11 cellular contexts compared by ENCODE assay signal in genomic region chr10:22259280-22259679, GRCh38. TPM values are rescaled to one million over a fixed set of nuclear protein-coding genes. Genes with fewer than 3 reads are reported as not detected.
A peak's percentile ranks its signal among the peaks of the same experiment; 100 is the strongest.
DNase-seq lines count a peak whose midpoint lies in the region; FAIRE-seq and TF ChIP-seq lines count a peak whose summit lies in the region.
"Had no signal": no experiment of that assay in that cellular context is flagged by ENCODE, and none has a peak within 500 bp of the region (broad histone marks: within the 10 kb centered on the region; RNA-seq: fewer than 3 reads in every experiment).

No MANE protein-coding gene starts in this region.

- no peak overlapping the region for H3K4me3 ChIP-seq in NB4 (ENCODE audit: low read depth, low read length)

- peak; percentile 74 for FAIRE-seq in GM12892 (lab: Jason Lieb, UNC)

- DNase-seq in AG20443 (ENCODE audit: low spot score): peak; percentile 22
- DNase-seq in GM12892 (ENCODE audit: insufficient read length): no peak
- DNase-seq in NB4 (ENCODE audit: low read depth): peak; percentile 12
- DNase-seq in cerebellar cortex (ENCODE audit: low spot score): peak; percentile 47
- DNase-seq in retina: no peak
- DNase-seq in stimulated activated CD4-positive, alpha-beta T cell treated with anti-CD3 and anti-CD28 coated beads, Interleukin-2, amount 100 ng/mL, for 24 hours: no peak
- no peak for DNase-seq in putamen (ENCODE audit: low spot score)
- no peak for DNase-seq in HT-29 (ENCODE audit: low spot score)
- DNase-seq: activated T-cell treated with anti-CD3 and anti-CD28 coated beads, Interleukin-2, amount 50 U/mL, for 24 hours; midbrain had no signal

- TF ChIP-seq POLR2A in GM12892 (IDR thresholded peaks at IDR 0.05; ENCODE audit: low read depth, low read length) (no peak), NB4 (IDR thresholded peaks at IDR 0.05; ENCODE audit: extremely low read depth, insufficient read length) (no peak)

- no peak for TF ChIP-seq CTCF in NB4 (IDR thresholded peaks at IDR 0.05; ENCODE audit: low read depth, low read length)

RNA-seq across cellular contexts. Expression of gene EBLN1, which starts 41.5 kb away (rescaled TPM):
- polyA plus RNA-seq in GM12892 (2012; ENCODE audit: missing spikeins): not detected
- not detected in 2 replicates for total RNA-seq in HT-29 (2014; rRNA removed; shearing (Covaris generic))
- total RNA-seq: Daoy had no signal

RNA-seq across cellular contexts. Expression of gene COMMD3, which starts 56.9 kb away (rescaled TPM):
- 111 TPM for polyA plus RNA-seq in GM12892 (2012; ENCODE audit: missing spikeins)
- 12.4 and 13.4 TPM in 2 replicates for total RNA-seq in HT-29 (2014; rRNA removed; shearing (Covaris generic))

Comparison
In these comparisons a context has a peak if more than half of its experiments do, and no peak if none do; other contexts are left out.
1. DNase-seq: peak in AG20443 (single experiment), NB4 (single experiment) and cerebellar cortex (single experiment); none in GM12892 (single experiment), retina (single experiment), stimulated activated CD4-positive, alpha-beta T cell treated with anti-CD3 and anti-CD28 coated beads, Interleukin-2, amount 100 ng/mL, for 24 hours (0 of 2), putamen (single experiment) and HT-29 (single experiment).